Comparison of ENCODE assay signal across 8 cellular contexts in the genomic region with DNA sequence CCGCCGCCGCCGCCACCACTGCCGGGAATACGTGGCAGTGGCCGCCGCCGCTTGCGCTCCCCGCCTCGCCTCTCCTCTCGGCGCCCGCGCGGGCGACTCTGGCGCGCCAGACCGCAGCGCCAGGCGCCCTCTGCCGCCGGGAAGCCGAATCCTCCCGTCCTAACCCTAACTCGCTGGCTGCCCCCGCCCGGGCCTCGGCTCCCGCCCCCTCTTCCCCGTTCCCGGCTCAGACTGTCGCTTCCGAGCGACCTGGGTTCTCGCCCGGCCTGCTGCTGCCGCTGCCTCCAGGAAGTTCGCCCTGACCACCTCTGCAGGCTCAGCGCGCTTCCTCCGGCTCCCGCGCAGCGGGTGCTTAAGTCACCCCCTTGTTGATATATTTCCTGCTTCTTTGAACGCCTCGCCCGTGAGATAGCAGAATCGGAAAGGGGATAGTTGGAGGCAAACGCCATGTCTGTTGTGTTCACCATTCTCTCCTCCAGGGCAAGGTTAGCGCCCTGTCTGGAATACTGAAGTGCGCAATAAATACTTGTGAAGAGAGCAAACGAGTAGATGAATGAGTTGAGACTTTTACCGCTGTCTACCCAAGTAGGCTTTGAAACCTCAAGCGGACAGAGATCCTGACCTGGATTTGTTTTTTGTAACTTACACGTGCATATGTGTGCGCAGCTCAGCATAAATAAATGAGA. TPM values are rescaled to one million over a fixed set of nuclear protein-coding genes. Genes with fewer than 3 reads are reported as not detected.
DNase-seq lines count a peak whose midpoint lies in the region; TF ChIP-seq lines count a peak whose summit lies in the region.

A gene with protein sequence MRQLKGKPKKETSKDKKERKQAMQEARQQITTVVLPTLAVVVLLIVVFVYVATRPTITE (minus strand): TSS at position 100 of the 686 bp plus-strand sequence. CDS start 64,202 bp downstream, outside the sequence.

- H3K9me3 ChIP-seq in HAP-1: no peaks in the 10 kb centered on the region

- H3K4me3 Mint-ChIP-seq in neural crest cell: peak within 1 kb of the TSS; percentile 92

- peak within 1 kb of the TSS; percentile 57 for H3K27ac Mint-ChIP-seq in neural crest cell (ENCODE audit: unreplicated experiment)

- H3K9me3 Mint-ChIP-seq in neural crest cell: no peaks in the 10 kb centered on the region

- DNase-seq in G401 (ENCODE audit: low spot score) (peak; percentile 61), HAP-1 (ENCODE audit: low spot score in 2 of 2) (peak; percentile 74 to 90), M059J (ENCODE audit: low read depth) (peak; percentile 77), SHP77 treated with DMSO at 0.1 percent for 48 hours (lab: John Stamatoyannopoulos, UW) (peak; percentile 74), foreskin fibroblast (peak; percentile 77 to 92), neural crest cell (ENCODE audit: low read depth, low spot score) (peak; percentile 80), stromal cell of bone marrow (ENCODE audit: low read depth) (peak; percentile 55)
- peak; percentile 87 for DNase-seq in activated effector memory CD4-positive, alpha-beta T cell treated with anti-CD3 and anti-CD28 coated beads, Interleukin-2, amount 50 U/mL, for 16 hours

- peaks cover 19% of the 10 kb centered on the region for H3K4me1 Mint-ChIP-seq in neural crest cell

- H3K4me3 ChIP-seq in HAP-1 (peak within 1 kb of the TSS; percentile 58), foreskin fibroblast (ENCODE audit: low read depth in 1 of 2, low read length in 2 of 2) (peak within 1 kb of the TSS; percentile 65 to 70)

- peak; percentile 62 for TF ChIP-seq CTCF in foreskin fibroblast (IDR thresholded peaks at IDR 0.05; ENCODE audit: low read depth, low read length)
- TF ChIP-seq CTCF in neural crest cell (conservative IDR thresholded peaks at IDR 0.05): peak; percentile 80

- no peaks in the 10 kb centered on the region for H3K36me3 ChIP-seq in HAP-1 (replicated peaks)

- no peaks in the 10 kb centered on the region; the same call in 1 of the 2 replicates for H3K4me1 ChIP-seq in HAP-1

- peaks cover 3% of the 10 kb centered on the region for H3K27me3 Mint-ChIP-seq in neural crest cell (ENCODE audit: low read depth)

- no peaks in the 10 kb centered on the region for H3K36me3 Mint-ChIP-seq in neural crest cell (ENCODE audit: low read depth)

- no peaks in the 10 kb centered on the region for H3K27me3 ChIP-seq in HAP-1 (ENCODE audit: low read depth)

- in situ Hi-C loops in G401 (cut with HindIII; ENCODE audit: low sequenced_read_pairs): no loop called here
- in situ Hi-C loops in HAP-1 (cut with MboI; ENCODE audit: low sequenced_read_pairs): loop anchor here (10.0 kb wide), 1 partner anchor 309 kb away; no protein-coding TSS in a partner anchor

RNA-seq across cellular contexts. Expression of the gene that starts here (rescaled TPM):
- total RNA-seq in G401 (2014; rRNA removed; shearing (Covaris generic)): 7.3 TPM in 1 of 2 replicates, not detected in the other
- total RNA-seq in M059J (2014; rRNA removed; shearing (Covaris generic)): 33.0 and 46.2 TPM in 2 replicates
- total RNA-seq in neural crest cell: 23.1 and 25.1 TPM in 2 replicates

Comparison
In these comparisons a context has a peak if more than half of its experiments do, and no peak if none do; other contexts are left out.
1. Peak in every context shown above with its lines: DNase-seq and H3K4me3 ChIP-seq.